Comparison of ENCODE assay signal across 27 cellular contexts in the genomic region with DNA sequence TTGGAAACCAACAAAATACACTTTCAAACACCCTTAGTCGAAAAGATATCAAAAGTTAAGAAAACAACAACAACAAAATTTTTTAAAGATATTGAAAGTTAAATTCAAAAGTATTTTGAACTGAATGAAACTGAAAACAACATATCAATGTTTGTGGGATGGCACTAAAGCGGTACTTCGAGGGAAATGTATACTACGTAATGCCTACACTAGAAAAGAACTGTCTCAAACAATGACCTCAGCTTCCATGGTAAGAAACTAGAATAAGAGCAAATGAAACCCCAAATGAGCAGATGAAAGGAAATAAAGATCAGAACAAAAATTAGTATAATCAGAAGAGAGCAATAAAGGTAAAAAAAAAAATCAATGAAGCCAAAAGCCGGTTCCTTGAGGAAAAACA. TPM values are rescaled to one million over a fixed set of nuclear protein-coding genes. Genes with fewer than 3 reads are reported as not detected.
DNase-seq lines count a peak whose midpoint lies in the region; ATAC-seq and TF ChIP-seq lines count a peak whose summit lies in the region.
"Had no signal": no experiment of that assay in that cellular context is flagged by ENCODE, and none has a peak within 500 bp of the region (broad histone marks: within the 10 kb centered on the region; RNA-seq: fewer than 3 reads in every experiment).

No MANE protein-coding gene starts in this region.

- H3K4me3 ChIP-seq in dorsolateral prefrontal cortex (peak overlapping the region in 11 of 59 donors; percentile 0 to 94 (median 27)), uterus (no peak overlapping the region)
- H3K4me3 ChIP-seq: heart left ventricle, neural progenitor cell, pancreas, PC-9, SK-N-MC had no signal

- H3K4me1 ChIP-seq in uterus, result peaks cover 0 to 2% of the 10 kb centered on the region in 2 donors
- H3K4me1 ChIP-seq: BE2C had no signal

- TF ChIP-seq POLR2A in uterus (IDR thresholded peaks at IDR 0.05), result no peak

- intact Hi-C loops in dorsolateral prefrontal cortex (cut with DNase I) (loop anchor here in 1 of 2 donors (1.0 kb wide), 1 partner anchor 11 kb away; no protein-coding TSS in a partner anchor), uterus (cut with DNase I; ENCODE audit: low total_unique reads) (no loop called here)

- peak; percentile 31 to 52 for ATAC-seq in activated T-cell treated with anti-CD3 and anti-CD28 coated beads, Interleukin-2, amount 50 U/mL, for 72 hours (replicated peaks in 1 of 2)
- no peak for ATAC-seq in activated T-helper 17 cell treated with anti-CD3 and anti-CD28 coated beads, Interleukin-2, amount 50 U/mL, for 72 hours (replicated peaks)
- ATAC-seq: left ventricle myocardium superior; pancreas; stimulated activated effector memory CD8-positive, alpha-beta T cell treated with anti-CD3 and anti-CD28 coated beads, Interleukin-12 subunit alpha, Interleukin-12 subunit beta, amount 100 ng/mL, for 72 hours; T-helper 17 cell had no signal

- H3K27ac Mint-ChIP-seq in activated T-cell treated with anti-CD3 and anti-CD28 coated beads, Interleukin-2, amount 50 U/mL, for 72 hours, result peak overlapping the region; percentile 12
- peak overlapping the region; percentile 68 for H3K27ac Mint-ChIP-seq in activated T-helper 17 cell treated with anti-CD3 and anti-CD28 coated beads, Interleukin-2, amount 50 U/mL, for 72 hours
- H3K27ac Mint-ChIP-seq: neural progenitor cell; stimulated activated effector memory CD8-positive, alpha-beta T cell treated with anti-CD3 and anti-CD28 coated beads, Interleukin-12 subunit alpha, Interleukin-12 subunit beta, amount 100 ng/mL, for 72 hours; T-helper 17 cell had no signal

- H3K36me3 ChIP-seq in uterus, result no peaks in the 10 kb centered on the region
- H3K36me3 ChIP-seq: neural progenitor cell, pancreas had no signal

- H3K4me1 Mint-ChIP-seq in activated T-cell treated with anti-CD3 and anti-CD28 coated beads, Interleukin-2, amount 50 U/mL, for 72 hours (ENCODE audit: low read depth), result peaks cover 57% of the 10 kb centered on the region
- peaks cover 26% of the 10 kb centered on the region for H3K4me1 Mint-ChIP-seq in activated T-helper 17 cell treated with anti-CD3 and anti-CD28 coated beads, Interleukin-2, amount 50 U/mL, for 72 hours
- H3K4me1 Mint-ChIP-seq: neural progenitor cell had no signal

- H3K9me3 Mint-ChIP-seq in activated T-cell treated with anti-CD3 and anti-CD28 coated beads, Interleukin-2, amount 50 U/mL, for 72 hours, result peaks cover 0 to 2% of the 10 kb centered on the region in 2 donors
- H3K9me3 Mint-ChIP-seq in activated T-helper 17 cell treated with anti-CD3 and anti-CD28 coated beads, Interleukin-2, amount 50 U/mL, for 72 hours, result no peaks in the 10 kb centered on the region
- H3K9me3 Mint-ChIP-seq: central memory CD8-positive, alpha-beta T cell; stimulated activated effector memory CD8-positive, alpha-beta T cell treated with anti-CD3 and anti-CD28 coated beads, Interleukin-12 subunit alpha, Interleukin-12 subunit beta, amount 100 ng/mL, for 72 hours had no signal

- no peaks in the 10 kb centered on the region for H3K27me3 ChIP-seq in dorsolateral prefrontal cortex
- H3K27me3 ChIP-seq in uterus, result no peaks in the 10 kb centered on the region
- H3K27me3 ChIP-seq: BE2C, heart left ventricle, neural progenitor cell, pancreas had no signal

- no peaks in the 10 kb centered on the region for H3K9me3 ChIP-seq in uterus
- H3K9me3 ChIP-seq: BE2C, pancreas had no signal

- H3K27me3 Mint-ChIP-seq in activated T-cell treated with anti-CD3 and anti-CD28 coated beads, Interleukin-2, amount 50 U/mL, for 72 hours (ENCODE audit: low read depth), result no peaks in the 10 kb centered on the region
- no peaks in the 10 kb centered on the region for H3K27me3 Mint-ChIP-seq in activated T-helper 17 cell treated with anti-CD3 and anti-CD28 coated beads, Interleukin-2, amount 50 U/mL, for 72 hours
- H3K27me3 Mint-ChIP-seq: central memory CD8-positive, alpha-beta T cell had no signal

- no peak for TF ChIP-seq CTCF in dorsolateral prefrontal cortex (IDR thresholded peaks at IDR 0.05 in 54 of 56, conservative IDR thresholded peaks at IDR 0.05 in 2 of 56; ENCODE audit: low read depth in 1 of 56, partially characterized antibody in 56 of 56)
- no peak for TF ChIP-seq CTCF in uterus (IDR thresholded peaks at IDR 0.05)

- H3K4me3 Mint-ChIP-seq in activated T-cell treated with anti-CD3 and anti-CD28 coated beads, Interleukin-2, amount 50 U/mL, for 72 hours, result peak overlapping the region; percentile 36 to 51
- H3K4me3 Mint-ChIP-seq in activated T-helper 17 cell treated with anti-CD3 and anti-CD28 coated beads, Interleukin-2, amount 50 U/mL, for 72 hours, result no peak overlapping the region
- H3K4me3 Mint-ChIP-seq: central memory CD8-positive, alpha-beta T cell; neural progenitor cell; stimulated activated effector memory CD8-positive, alpha-beta T cell treated with anti-CD3 and anti-CD28 coated beads, Interleukin-12 subunit alpha, Interleukin-12 subunit beta, amount 100 ng/mL, for 72 hours had no signal

- no peak for DNase-seq in activated T-cell treated with anti-CD3 and anti-CD28 coated beads, Interleukin-2, amount 50 U/mL, for 72 hours
- no peak for DNase-seq in activated T-cell treated with anti-CD3 and anti-CD28 coated beads, Interleukin-2, amount 50 U/mL, for 1 hour
- DNase-seq in dorsolateral prefrontal cortex, result no peak
- no peak for DNase-seq in uterus
- no peak for DNase-seq in glomerular visceral epithelial cell (ENCODE audit: extremely low spot score)
- DNase-seq in NCI-H146 (lab: John Stamatoyannopoulos, UW), result no peak
- DNase-seq: ACHN; activated CD4-positive, CD25-positive, alpha-beta regulatory T cell treated with anti-CD3 and anti-CD28 coated beads, Interleukin-2, amount 50 U/mL, for 72 hours; activated effector memory CD4-positive, alpha-beta T cell treated with Interleukin-2 at 50 U/mL for 16 hours; BE2C; dermis blood vessel endothelial cell; EL; heart left ventricle; islet precursor cell; KBM-7; left ventricle myocardium superior; NCI-H2029; NCI-H524 treated with DMSO at 0.1 percent for 48 hours; NK-92 treated with Interleukin-12 subunit alpha and Interleukin-12 subunit beta, amount 100 ng/mL, for 24 hours; pancreas; PC-9; T-helper 17 cell had no signal

- H3K27ac ChIP-seq in dorsolateral prefrontal cortex (peak overlapping the region; percentile 77 to 98 (median 95)), uterus (no peak overlapping the region)
- H3K27ac ChIP-seq: neural progenitor cell, pancreas, PC-9, SK-N-MC had no signal

- peaks cover 6 to 16% of the 10 kb centered on the region in 2 donors for H3K36me3 Mint-ChIP-seq in activated T-cell treated with anti-CD3 and anti-CD28 coated beads, Interleukin-2, amount 50 U/mL, for 72 hours (ENCODE audit: insufficient read depth in 2 of 2)
- H3K36me3 Mint-ChIP-seq in activated T-helper 17 cell treated with anti-CD3 and anti-CD28 coated beads, Interleukin-2, amount 50 U/mL, for 72 hours (ENCODE audit: low read depth), result peaks cover 16% of the 10 kb centered on the region

RNA-seq across cellular contexts. Expression of a gene that starts 6.1 kb away (rescaled TPM):
- 10 to 100 TPM; 17.0 to 38.5 TPM for total RNA-seq in activated T-cell treated with anti-CD3 and anti-CD28 coated beads, Interleukin-2, amount 50 U/mL, for 72 hours
- 10 to 100 TPM; 21.8 to 63.9 TPM for total RNA-seq in activated T-helper 17 cell treated with anti-CD3 and anti-CD28 coated beads, Interleukin-2, amount 50 U/mL, for 72 hours
- total RNA-seq in dorsolateral prefrontal cortex (100 to 1,000 TPM in 82 of 120 experiments, 10 to 100 TPM in 38; 41.1 to 388 (median 113) TPM), uterus (100 to 1,000 TPM in 1 of 4 donors, 10 to 100 TPM in 3; 35.7 to 152 (median 57.9) TPM)

RNA-seq across cellular contexts. Expression of a gene that starts 15.6 kb away (rescaled TPM):
- 10 to 100 TPM; 14.0 to 16.7 TPM for total RNA-seq in activated T-cell treated with anti-CD3 and anti-CD28 coated beads, Interleukin-2, amount 50 U/mL, for 72 hours
- 10 to 100 TPM; 12.0 to 21.5 TPM for total RNA-seq in activated T-helper 17 cell treated with anti-CD3 and anti-CD28 coated beads, Interleukin-2, amount 50 U/mL, for 72 hours
- total RNA-seq in dorsolateral prefrontal cortex (10 to 100 TPM; 18.7 to 44.9 (median 30.8) TPM), uterus (10 to 100 TPM; 12.4 to 35.6 (median 22.3) TPM)

RNA-seq across cellular contexts. Expression of a gene that starts 58.9 kb away (rescaled TPM):
- 10 to 100 TPM; 13.0 to 19.2 TPM for total RNA-seq in activated T-cell treated with anti-CD3 and anti-CD28 coated beads, Interleukin-2, amount 50 U/mL, for 72 hours
- 10 to 100 TPM; 19.7 to 23.2 TPM for total RNA-seq in activated T-helper 17 cell treated with anti-CD3 and anti-CD28 coated beads, Interleukin-2, amount 50 U/mL, for 72 hours
- total RNA-seq in dorsolateral prefrontal cortex (10 to 100 TPM in 10 of 120 experiments, 1 to 10 TPM in 110; 3.2 to 13.7 (median 6.6) TPM), uterus (1 to 10 TPM; 2.6 to 7.3 (median 5.2) TPM)

Comparison
In these comparisons a context has a peak if more than half of its experiments do, and no peak if none do; other contexts are left out.
1. H3K27ac ChIP-seq: peak in dorsolateral prefrontal cortex (59 of 59); none in uterus (0 of 2).